1 cellular context compared by ENCODE assay signal in genomic region chr1:154183045-154183968, GRCh38.
TF ChIP-seq lines count a peak whose summit lies in the region.

No MANE protein-coding gene starts in this region.

TF ChIP-seq in HepG2, 621 proteins besides CTCF, POLR2A, EP300 and RAD21 (continued from another document and continues in another):
- TF ChIP-seq, protein P1, sequence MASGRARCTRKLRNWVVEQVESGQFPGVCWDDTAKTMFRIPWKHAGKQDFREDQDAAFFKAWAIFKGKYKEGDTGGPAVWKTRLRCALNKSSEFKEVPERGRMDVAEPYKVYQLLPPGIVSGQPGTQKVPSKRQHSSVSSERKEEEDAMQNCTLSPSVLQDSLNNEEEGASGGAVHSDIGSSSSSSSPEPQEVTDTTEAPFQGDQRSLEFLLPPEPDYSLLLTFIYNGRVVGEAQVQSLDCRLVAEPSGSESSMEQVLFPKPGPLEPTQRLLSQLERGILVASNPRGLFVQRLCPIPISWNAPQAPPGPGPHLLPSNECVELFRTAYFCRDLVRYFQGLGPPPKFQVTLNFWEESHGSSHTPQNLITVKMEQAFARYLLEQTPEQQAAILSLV (CRISPR knock-in tag; IDR thresholded peaks at IDR 0.05; ENCODE audit: borderline replicate concordance) = 0 out of 2 replicates have a peak, but pooled peaks have one; percentile 29
- TF ChIP-seq ZMAT5 (CRISPR knock-in tag; IDR thresholded peaks at IDR 0.05; ENCODE audit: borderline replicate concordance, low read depth) = no peak
- no peak for TF ChIP-seq JUND (CRISPR knock-in tag; IDR thresholded peaks at IDR 0.05)
- TF ChIP-seq, protein P2, sequence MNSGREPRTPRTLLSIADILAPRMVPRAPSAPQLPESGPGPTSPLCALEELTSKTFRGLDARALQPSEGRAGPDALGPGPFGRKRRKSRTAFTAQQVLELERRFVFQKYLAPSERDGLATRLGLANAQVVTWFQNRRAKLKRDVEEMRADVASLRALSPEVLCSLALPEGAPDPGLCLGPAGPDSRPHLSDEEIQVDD (CRISPR knock-in tag; IDR thresholded peaks at IDR 0.05; ENCODE audit: borderline replicate concordance) = no peak; the same call in 1 of the 2 replicates
- TF ChIP-seq, protein P3, sequence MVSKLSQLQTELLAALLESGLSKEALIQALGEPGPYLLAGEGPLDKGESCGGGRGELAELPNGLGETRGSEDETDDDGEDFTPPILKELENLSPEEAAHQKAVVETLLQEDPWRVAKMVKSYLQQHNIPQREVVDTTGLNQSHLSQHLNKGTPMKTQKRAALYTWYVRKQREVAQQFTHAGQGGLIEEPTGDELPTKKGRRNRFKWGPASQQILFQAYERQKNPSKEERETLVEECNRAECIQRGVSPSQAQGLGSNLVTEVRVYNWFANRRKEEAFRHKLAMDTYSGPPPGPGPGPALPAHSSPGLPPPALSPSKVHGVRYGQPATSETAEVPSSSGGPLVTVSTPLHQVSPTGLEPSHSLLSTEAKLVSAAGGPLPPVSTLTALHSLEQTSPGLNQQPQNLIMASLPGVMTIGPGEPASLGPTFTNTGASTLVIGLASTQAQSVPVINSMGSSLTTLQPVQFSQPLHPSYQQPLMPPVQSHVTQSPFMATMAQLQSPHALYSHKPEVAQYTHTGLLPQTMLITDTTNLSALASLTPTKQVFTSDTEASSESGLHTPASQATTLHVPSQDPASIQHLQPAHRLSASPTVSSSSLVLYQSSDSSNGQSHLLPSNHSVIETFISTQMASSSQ (IDR thresholded peaks at IDR 0.05; ENCODE audit: low read depth) = no peak
- TF ChIP-seq, protein P3 (CRISPR knock-in tag; IDR thresholded peaks at IDR 0.05; ENCODE audit: borderline replicate concordance) = peak; percentile 49; the same call in 1 of the 2 replicates
- no peak for TF ChIP-seq FLYWCH1 (CRISPR knock-in tag; IDR thresholded peaks at IDR 0.05)
- TF ChIP-seq PHF5A (CRISPR knock-in tag; IDR thresholded peaks at IDR 0.05; ENCODE audit: low read depth, unreplicated experiment) = peak; percentile 72
- 0 out of 2 replicates have a peak, but pooled peaks have one; percentile 43 for TF ChIP-seq ETV6 (CRISPR knock-in tag; conservative IDR thresholded peaks at IDR 0.05)
- TF ChIP-seq SCMH1 (CRISPR knock-in tag; IDR thresholded peaks at IDR 0.05; ENCODE audit: borderline replicate concordance) = no peak
- TF ChIP-seq DR1 (CRISPR knock-in tag; IDR thresholded peaks at IDR 0.05) = peak; percentile 95
- no peak for TF ChIP-seq ZNF101 (CRISPR knock-in tag; IDR thresholded peaks at IDR 0.05; ENCODE audit: borderline replicate concordance, low read depth)
- TF ChIP-seq DMAP1 (CRISPR knock-in tag; IDR thresholded peaks at IDR 0.05) = peak; percentile 82
- no peak for TF ChIP-seq ZNF766 (CRISPR knock-in tag; IDR thresholded peaks at IDR 0.05; ENCODE audit: borderline replicate concordance)
- no peak for TF ChIP-seq GTF3A (CRISPR knock-in tag; conservative IDR thresholded peaks at IDR 0.05)
- TF ChIP-seq SMARCC2 (IDR thresholded peaks at IDR 0.05) = no peak
- peak; percentile 64; the same call in 1 of the 2 replicates for TF ChIP-seq THRA (CRISPR knock-in tag; IDR thresholded peaks at IDR 0.05; ENCODE audit: borderline replicate concordance)
- TF ChIP-seq GABPB1 (CRISPR knock-in tag; IDR thresholded peaks at IDR 0.05) = peak; percentile 99
- no peak for TF ChIP-seq ZNF513 (CRISPR knock-in tag; conservative IDR thresholded peaks at IDR 0.05)
- TF ChIP-seq JARID2 (CRISPR knock-in tag; IDR thresholded peaks at IDR 0.05; ENCODE audit: insufficient replicate concordance) = no peak
- TF ChIP-seq, protein P4, sequence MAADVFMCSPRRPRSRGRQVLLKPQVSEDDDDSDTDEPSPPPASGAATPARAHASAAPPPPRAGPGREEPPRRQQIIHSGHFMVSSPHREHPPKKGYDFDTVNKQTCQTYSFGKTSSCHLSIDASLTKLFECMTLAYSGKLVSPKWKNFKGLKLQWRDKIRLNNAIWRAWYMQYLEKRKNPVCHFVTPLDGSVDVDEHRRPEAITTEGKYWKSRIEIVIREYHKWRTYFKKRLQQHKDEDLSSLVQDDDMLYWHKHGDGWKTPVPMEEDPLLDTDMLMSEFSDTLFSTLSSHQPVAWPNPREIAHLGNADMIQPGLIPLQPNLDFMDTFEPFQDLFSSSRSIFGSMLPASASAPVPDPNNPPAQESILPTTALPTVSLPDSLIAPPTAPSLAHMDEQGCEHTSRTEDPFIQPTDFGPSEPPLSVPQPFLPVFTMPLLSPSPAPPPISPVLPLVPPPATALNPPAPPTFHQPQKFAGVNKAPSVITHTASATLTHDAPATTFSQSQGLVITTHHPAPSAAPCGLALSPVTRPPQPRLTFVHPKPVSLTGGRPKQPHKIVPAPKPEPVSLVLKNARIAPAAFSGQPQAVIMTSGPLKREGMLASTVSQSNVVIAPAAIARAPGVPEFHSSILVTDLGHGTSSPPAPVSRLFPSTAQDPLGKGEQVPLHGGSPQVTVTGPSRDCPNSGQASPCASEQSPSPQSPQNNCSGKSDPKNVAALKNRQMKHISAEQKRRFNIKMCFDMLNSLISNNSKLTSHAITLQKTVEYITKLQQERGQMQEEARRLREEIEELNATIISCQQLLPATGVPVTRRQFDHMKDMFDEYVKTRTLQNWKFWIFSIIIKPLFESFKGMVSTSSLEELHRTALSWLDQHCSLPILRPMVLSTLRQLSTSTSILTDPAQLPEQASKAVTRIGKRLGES (CRISPR knock-in tag; IDR thresholded peaks at IDR 0.05; ENCODE audit: borderline replicate concordance) = no peak
- TF ChIP-seq ZNF777 (CRISPR knock-in tag; IDR thresholded peaks at IDR 0.05) = no peak
- TF ChIP-seq TCF12 (IDR thresholded peaks at IDR 0.05) = no peak
- peak; percentile 46; the same call in 1 of the 2 replicates for TF ChIP-seq TCF12 (CRISPR knock-in tag; IDR thresholded peaks at IDR 0.05)
- TF ChIP-seq, protein P5, sequence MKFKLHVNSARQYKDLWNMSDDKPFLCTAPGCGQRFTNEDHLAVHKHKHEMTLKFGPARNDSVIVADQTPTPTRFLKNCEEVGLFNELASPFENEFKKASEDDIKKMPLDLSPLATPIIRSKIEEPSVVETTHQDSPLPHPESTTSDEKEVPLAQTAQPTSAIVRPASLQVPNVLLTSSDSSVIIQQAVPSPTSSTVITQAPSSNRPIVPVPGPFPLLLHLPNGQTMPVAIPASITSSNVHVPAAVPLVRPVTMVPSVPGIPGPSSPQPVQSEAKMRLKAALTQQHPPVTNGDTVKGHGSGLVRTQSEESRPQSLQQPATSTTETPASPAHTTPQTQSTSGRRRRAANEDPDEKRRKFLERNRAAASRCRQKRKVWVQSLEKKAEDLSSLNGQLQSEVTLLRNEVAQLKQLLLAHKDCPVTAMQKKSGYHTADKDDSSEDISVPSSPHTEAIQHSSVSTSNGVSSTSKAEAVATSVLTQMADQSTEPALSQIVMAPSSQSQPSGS (CRISPR knock-in tag; IDR thresholded peaks at IDR 0.05) = peak; percentile 77; the same call in 1 of the 2 replicates
- TF ChIP-seq RCOR2 (CRISPR knock-in tag; IDR thresholded peaks at IDR 0.05) = 0 out of 2 replicates have a peak, but pooled peaks have one; percentile 38
- peak; percentile 75 for TF ChIP-seq HDAC2 (CRISPR knock-in tag; IDR thresholded peaks at IDR 0.05)
- TF ChIP-seq ZFP36 (IDR thresholded peaks at IDR 0.05; ENCODE audit: borderline replicate concordance, low read depth, low read length, partially characterized antibody) = no peak
- TF ChIP-seq PAX8 (CRISPR knock-in tag; IDR thresholded peaks at IDR 0.05; ENCODE audit: borderline replicate concordance) = no peak
- no peak for TF ChIP-seq SOX6 (IDR thresholded peaks at IDR 0.05)
- TF ChIP-seq SOX6 (CRISPR knock-in tag; IDR thresholded peaks at IDR 0.05) = peak; percentile 71
- TF ChIP-seq, protein P6, sequence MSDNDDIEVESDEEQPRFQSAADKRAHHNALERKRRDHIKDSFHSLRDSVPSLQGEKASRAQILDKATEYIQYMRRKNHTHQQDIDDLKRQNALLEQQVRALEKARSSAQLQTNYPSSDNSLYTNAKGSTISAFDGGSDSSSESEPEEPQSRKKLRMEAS (IDR thresholded peaks at IDR 0.05) = peak; percentile 92
- TF ChIP-seq, protein P7, sequence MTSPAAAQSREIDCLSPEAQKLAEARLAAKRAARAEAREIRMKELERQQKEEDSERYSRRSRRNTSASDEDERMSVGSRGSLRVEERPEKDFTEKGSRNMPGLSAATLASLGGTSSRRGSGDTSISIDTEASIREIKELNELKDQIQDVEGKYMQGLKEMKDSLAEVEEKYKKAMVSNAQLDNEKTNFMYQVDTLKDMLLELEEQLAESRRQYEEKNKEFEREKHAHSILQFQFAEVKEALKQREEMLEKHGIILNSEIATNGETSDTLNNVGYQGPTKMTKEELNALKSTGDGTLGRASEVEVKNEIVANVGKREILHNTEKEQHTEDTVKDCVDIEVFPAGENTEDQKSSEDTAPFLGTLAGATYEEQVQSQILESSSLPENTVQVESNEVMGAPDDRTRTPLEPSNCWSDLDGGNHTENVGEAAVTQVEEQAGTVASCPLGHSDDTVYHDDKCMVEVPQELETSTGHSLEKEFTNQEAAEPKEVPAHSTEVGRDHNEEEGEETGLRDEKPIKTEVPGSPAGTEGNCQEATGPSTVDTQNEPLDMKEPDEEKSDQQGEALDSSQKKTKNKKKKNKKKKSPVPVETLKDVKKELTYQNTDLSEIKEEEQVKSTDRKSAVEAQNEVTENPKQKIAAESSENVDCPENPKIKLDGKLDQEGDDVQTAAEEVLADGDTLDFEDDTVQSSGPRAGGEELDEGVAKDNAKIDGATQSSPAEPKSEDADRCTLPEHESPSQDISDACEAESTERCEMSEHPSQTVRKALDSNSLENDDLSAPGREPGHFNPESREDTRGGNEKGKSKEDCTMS (CRISPR knock-in tag; conservative IDR thresholded peaks at IDR 0.05) = no peak
- TF ChIP-seq ZNF512B (CRISPR knock-in tag; IDR thresholded peaks at IDR 0.05; ENCODE audit: borderline replicate concordance) = no peak
- TF ChIP-seq FOXM1 (CRISPR knock-in tag; IDR thresholded peaks at IDR 0.05) = no peak
- no peak for TF ChIP-seq ATM (IDR thresholded peaks at IDR 0.05; ENCODE audit: borderline replicate concordance)
- TF ChIP-seq PHF20 (CRISPR knock-in tag; IDR thresholded peaks at IDR 0.05) = peak; percentile 91
- TF ChIP-seq CEBPG (CRISPR knock-in tag; IDR thresholded peaks at IDR 0.05) = no peak
